Comparison of ENCODE assay signal across 1 cellular context in genomic region chr20:52896348-52896747, GRCh38.
TF ChIP-seq lines count a peak whose summit lies in the region.

No MANE protein-coding gene starts in this region.

TF ChIP-seq in SK-N-SH, 30 proteins besides CTCF, POLR2A, EP300 and RAD21 (continued from another document):
- TF ChIP-seq IRF3 (IDR thresholded peaks at IDR 0.05; ENCODE audit: low read depth, low read length): no peak
- TF ChIP-seq TCF12 (IDR thresholded peaks at IDR 0.05): no peak
- no peak for TF ChIP-seq FOSL2 (IDR thresholded peaks at IDR 0.05; ENCODE audit: borderline replicate concordance, low read depth)
- TF ChIP-seq CHD2 (IDR thresholded peaks at IDR 0.05; ENCODE audit: low read length, partially characterized antibody): no peak
- TF ChIP-seq MXI1 (IDR thresholded peaks at IDR 0.05; ENCODE audit: low read depth, low read length): no peak
- no peak for TF ChIP-seq REST (IDR thresholded peaks at IDR 0.05; ENCODE audit: low read depth, low read length)
- TF ChIP-seq NRF1 (IDR thresholded peaks at IDR 0.05; ENCODE audit: low read depth, low read length): no peak
- no peak for TF ChIP-seq MEF2A (IDR thresholded peaks at IDR 0.05; ENCODE audit: borderline replicate concordance, low read depth)
- no peak for TF ChIP-seq YY1 (IDR thresholded peaks at IDR 0.05; ENCODE audit: low read depth)
- TF ChIP-seq EZH2phosphoT487 (IDR thresholded peaks at IDR 0.05; ENCODE audit: borderline replicate concordance, low read depth): no peak
- TF ChIP-seq RFX5 (IDR thresholded peaks at IDR 0.05; ENCODE audit: low read length): no peak
- TF ChIP-seq ZBTB33 (IDR thresholded peaks at IDR 0.05; ENCODE audit: borderline replicate concordance, low read depth): no peak
- TF ChIP-seq GATA2 (CRISPR knock-in tag; IDR thresholded peaks at IDR 0.05): no peak
